In genomic region chr12:100375023-100375737, GRCh38 we compare ENCODE assay signal across 10 cellular contexts. TPM values are rescaled to one million over a fixed set of nuclear protein-coding genes. Genes with fewer than 3 reads are reported as not detected.
DNase-seq lines count a peak whose midpoint lies in the region; ATAC-seq lines count a peak whose summit lies in the region.
"Had no signal": no experiment of that assay in that cellular context is flagged by ENCODE, and none has a peak within 500 bp of the region (broad histone marks: within the 10 kb centered on the region; RNA-seq: fewer than 3 reads in every experiment).

No MANE protein-coding gene starts in this region.

- intact Hi-C loops in posterior vena cava (cut with DNase I) = loop anchor here in 1 of 2 donors (10.0 kb wide), 1 partner anchor 180 kb away; no protein-coding TSS in a partner anchor

- peak; percentile 96 for DNase-seq in DMS79 treated with DMSO at 0.1 percent for 48 hours (lab: John Stamatoyannopoulos, UW)
- DNase-seq in NCI-H510A (lab: John Stamatoyannopoulos, UW) = peak; percentile 17
- peak; percentile 18 for DNase-seq in fibroblast of the conjunctiva (ENCODE audit: low read depth)
- DNase-seq in posterior vena cava (ENCODE audit: low spot score) = peak; percentile 85
- DNase-seq in SKM-1 treated with dmso at 0.1 percent for 144 hours (lab: John Stamatoyannopoulos, UW; ENCODE audit: unreplicated experiment) = no peak
- no peak for DNase-seq in CD1c-positive myeloid dendritic cell (ENCODE audit: extremely low spot score)
- DNase-seq in activated CD8-positive, alpha-beta memory T cell treated with anti-CD3 and anti-CD28 coated beads, Interleukin-2, amount 50 U/mL, for 4 hours = no peak
- DNase-seq: DND-41, SW 1271 had no signal

- ATAC-seq in HG02981 (IDR thresholded peaks at IDR 0.05; ENCODE audit: unreplicated experiment) = no peak

RNA-seq across cellular contexts. Expression of gene SLC17A8, which starts 18.3 kb away (rescaled TPM):
- not detected for total RNA-seq in posterior vena cava

Comparison
In these comparisons a context has a peak if more than half of its experiments do, and no peak if none do; other contexts are left out.
1. DNase-seq: peak in DMS79 treated with DMSO at 0.1 percent for 48 hours (single experiment), NCI-H510A (single experiment), fibroblast of the conjunctiva (single experiment) and posterior vena cava (single experiment); none in SKM-1 treated with dmso at 0.1 percent for 144 hours (single experiment), CD1c-positive myeloid dendritic cell (single experiment) and activated CD8-positive, alpha-beta memory T cell treated with anti-CD3 and anti-CD28 coated beads, Interleukin-2, amount 50 U/mL, for 4 hours (single experiment).